Comparison of ENCODE assay signal across 10 cellular contexts in genomic region chr2:54520687-54521086, GRCh38.
A peak's percentile ranks its signal among the peaks of the same experiment; 100 is the strongest.
DNase-seq lines count a peak whose midpoint lies in the region; ATAC-seq and TF ChIP-seq lines count a peak whose summit lies in the region.
"Had no signal": no experiment of that assay in that cellular context is flagged by ENCODE, and none has a peak within 500 bp of the region (broad histone marks: within the 10 kb centered on the region; RNA-seq: fewer than 3 reads in every experiment).

No MANE protein-coding gene starts in this region.

- CTCF ChIA-PET in AG04449 (lab: Yijun Ruan, JAX) (interaction anchor here (0.8 to 5.7 kb wide), 5 partner anchors 12 to 344 kb away, joined by 3 to 83 read pairs (median 3); no protein-coding TSS in a partner anchor), mammary epithelial cell (lab: Charles Lee; ENCODE audit: low non-redundant PET) (interaction anchor here (0.6 kb wide), 1 partner anchor 28 kb away, joined by 3 read pairs; no protein-coding TSS in a partner anchor)

- H3K4me1 ChIP-seq in mammary epithelial cell (ENCODE audit: insufficient read depth, low read length), result peaks cover 46% of the 10 kb centered on the region
- H3K4me1 ChIP-seq in left lung, result peaks cover 20 to 71% of the 10 kb centered on the region in 2 donors

- intact Hi-C loops in mammary epithelial cell (cut with micrococcal nuclease), result loop anchor here (5.0 kb wide), 2 partner anchors 112 to 317 kb away; no protein-coding TSS in a partner anchor
- intact Hi-C loops in left lung (cut with DNase I), result no loop called here

- H4K20me1 ChIP-seq in mammary epithelial cell (ENCODE audit: insufficient read depth, low read length), result no peaks in the 10 kb centered on the region

- in situ Hi-C loops in mammary epithelial cell (cut with MboI; ENCODE audit: low sequenced_read_pairs in 2 of 2), result loop anchor here in 1 of 2 donors (10.0 to 25.0 kb wide), 3 partner anchors 184 to 408 kb away; partner anchors contain the start of gene ACYP2

- H3K9ac ChIP-seq in mammary epithelial cell (ENCODE audit: insufficient read depth, low read length), result no peak overlapping the region

- 29% methylated on average over 3 of the region's 3 CpGs for WGBS in mammary epithelial cell (ENCODE audit: low coverage, missing lambda C conversion rate)

- BruUV-seq in mammary epithelial cell (replicated peaks; lab: Mats Ljungman, UMichigan), result no TSS peak

- H3K4me3 ChIP-seq in AG04449 (ENCODE audit: low read depth, low read length) (no peak overlapping the region), mammary epithelial cell (replicated peaks in 1 of 3; ENCODE audit: insufficient read depth in 1 of 3, low read depth in 2 of 3, low read length in 3 of 3) (no peak overlapping the region), left lung (no peak overlapping the region)
- H3K4me3 ChIP-seq: K562 had no signal

- TF ChIP-seq CTCF in AG04449 (IDR thresholded peaks at IDR 0.05; ENCODE audit: insufficient read depth, low read length, missing control alignments), result no peak
- no peak for TF ChIP-seq CTCF in mammary epithelial cell (conservative IDR thresholded peaks at IDR 0.05 in 1 of 2, IDR thresholded peaks at IDR 0.05 in 1 of 2; ENCODE audit: extremely low read depth in 1 of 2, insufficient read depth in 1 of 2, low read depth in 1 of 2, low read length in 2 of 2)
- TF ChIP-seq CTCF in left lung (IDR thresholded peaks at IDR 0.05), result no peak

- H3K36me3 ChIP-seq in mammary epithelial cell (ENCODE audit: insufficient read depth, low read length) (no peaks in the 10 kb centered on the region), left lung (no peaks in the 10 kb centered on the region)

- peak; percentile 6 for ATAC-seq in left lung
- ATAC-seq: K562 had no signal

- H3K4me2 ChIP-seq in mammary epithelial cell (ENCODE audit: insufficient read depth, low read depth, low read length), result no peak overlapping the region

- no peak overlapping the region for H2AFZ ChIP-seq in mammary epithelial cell (ENCODE audit: low read depth, low read length)

- dilution Hi-C loops in mammary epithelial cell (cut with HindIII; ENCODE audit: low sequenced_read_pairs), result no loop called here

- peaks cover 48% of the 10 kb centered on the region for H3K79me2 ChIP-seq in mammary epithelial cell (ENCODE audit: insufficient read depth, low read length)

- H3K27ac ChIP-seq in mammary epithelial cell (ENCODE audit: insufficient read depth, low read depth, low read length), result peak overlapping the region; percentile 3
- peak overlapping the region in 1 of 2 donors; percentile 28 for H3K27ac ChIP-seq in left lung
- H3K27ac ChIP-seq: C4-2B had no signal

- H3K9me3 ChIP-seq in mammary epithelial cell (replicated peaks; ENCODE audit: insufficient read depth, low read length), result no peaks in the 10 kb centered on the region
- no peaks in the 10 kb centered on the region for H3K9me3 ChIP-seq in left lung

- POLR2A ChIA-PET in AG04449 (lab: Yijun Ruan, JAX), result interaction anchor here (0.7 kb wide), 2 partner anchors 11 to 185 kb away, joined by 3 read pairs; no protein-coding TSS in a partner anchor

- no peaks in the 10 kb centered on the region for H3K27me3 ChIP-seq in mammary epithelial cell (ENCODE audit: insufficient read depth, low read length)
- no peaks in the 10 kb centered on the region for H3K27me3 ChIP-seq in left lung

- peak; percentile 96 for DNase-seq in AG04449 (ENCODE audit: low read depth, low spot score)
- DNase-seq in HT1080 (ENCODE audit: low read depth), result peak; percentile 83
- peak; percentile 86 for DNase-seq in mammary epithelial cell
- DNase-seq in left lung, result no peak
- DNase-seq in activated CD4-positive, alpha-beta T cell treated with anti-CD3 and anti-CD28 coated beads for 48 hours, result no peak
- no peak for DNase-seq in Kasumi-1 (lab: John Stamatoyannopoulos, UW)
- DNase-seq in stimulated activated naive CD4-positive, alpha-beta T cell (lab: John Stamatoyannopoulos, UW), result no peak
- no peak for DNase-seq in GOT3 (lab: John Stamatoyannopoulos, UW)

Comparison
In these comparisons a context has a peak if more than half of its experiments do, and no peak if none do; other contexts are left out.
1. DNase-seq: peak in AG04449 (single experiment), HT1080 (single experiment) and mammary epithelial cell (single experiment); none in left lung (0 of 2), activated CD4-positive, alpha-beta T cell treated with anti-CD3 and anti-CD28 coated beads for 48 hours (single experiment), Kasumi-1 (0 of 2), stimulated activated naive CD4-positive, alpha-beta T cell (0 of 6) and GOT3 (single experiment).